Comparison of ENCODE assay signal across 1 cellular context in the genomic region with DNA sequence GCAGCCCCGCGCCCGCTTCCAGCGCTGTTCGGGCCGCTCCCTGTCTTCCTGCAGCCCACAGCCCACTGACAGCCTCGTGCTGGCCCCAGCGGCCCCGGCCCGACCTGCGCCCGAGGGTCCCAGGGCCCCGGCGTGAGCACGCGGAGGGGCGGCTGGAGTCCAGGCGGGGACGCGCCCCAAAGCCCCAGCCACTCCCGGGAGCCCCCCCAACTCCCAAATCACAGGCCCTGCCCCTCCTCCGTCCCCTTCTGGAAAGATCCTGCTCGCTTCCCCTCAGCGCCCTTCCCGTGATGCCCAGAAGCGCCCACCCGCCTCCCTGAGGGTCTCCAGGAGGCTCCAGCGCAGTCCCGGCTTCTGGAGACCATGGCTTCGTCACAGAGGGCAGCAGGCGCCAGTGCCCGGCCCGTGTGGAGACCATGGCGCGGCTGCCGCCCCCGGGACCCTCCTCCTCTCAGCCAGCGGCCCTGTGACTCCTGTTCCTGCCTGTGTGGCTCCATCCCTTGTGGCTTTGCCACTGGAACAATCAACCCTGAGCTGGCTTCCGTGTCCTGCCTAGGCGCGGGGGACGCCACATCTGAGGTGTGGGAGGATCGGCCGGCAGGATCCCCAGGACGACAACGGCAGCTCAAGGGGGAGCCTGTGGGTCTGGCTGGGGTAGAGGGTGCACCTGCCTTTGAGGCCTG.
TF ChIP-seq lines count a peak whose summit lies in the region.

No MANE protein-coding gene starts in this region.

TF ChIP-seq in HepG2, 621 proteins besides CTCF, POLR2A, EP300 and RAD21 (continued from another document):
- TF ChIP-seq, protein P1, sequence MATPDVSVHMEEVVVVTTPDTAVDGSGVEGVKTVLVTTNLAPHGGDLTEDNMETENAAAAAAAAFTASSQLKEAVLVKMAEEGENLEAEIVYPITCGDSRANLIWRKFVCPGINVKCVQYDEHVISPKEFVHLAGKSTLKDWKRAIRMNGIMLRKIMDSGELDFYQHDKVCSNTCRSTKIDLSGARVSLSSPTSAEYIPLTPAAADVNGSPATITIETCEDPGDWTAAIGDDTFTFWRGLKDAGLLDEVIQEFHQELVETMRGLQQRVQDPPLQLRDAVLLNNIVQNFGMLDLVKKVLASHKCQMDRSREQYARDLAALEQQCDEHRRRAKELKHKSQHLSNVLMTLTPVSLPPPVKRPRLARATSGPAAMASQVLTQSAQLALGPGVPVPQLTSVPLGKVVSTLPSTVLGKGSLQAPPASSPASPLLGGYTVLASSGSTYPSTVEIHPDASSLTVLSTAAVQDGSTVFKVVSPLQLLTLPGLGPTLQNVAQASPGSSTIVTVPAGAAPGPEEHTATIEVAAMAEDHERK (CRISPR knock-in tag; IDR thresholded peaks at IDR 0.05; ENCODE audit: low read depth), result no peak
- no peak for TF ChIP-seq NR2F2 (IDR thresholded peaks at IDR 0.05; ENCODE audit: borderline replicate concordance, low read depth)
- TF ChIP-seq RORA (CRISPR knock-in tag; IDR thresholded peaks at IDR 0.05), result no peak
- TF ChIP-seq ZNF839 (CRISPR knock-in tag; IDR thresholded peaks at IDR 0.05; ENCODE audit: borderline replicate concordance), result 0 out of 2 replicates have a peak, but pooled peaks have one; percentile 2
- peak; percentile 9; the same call in 1 of the 2 replicates for TF ChIP-seq ZNF501 (CRISPR knock-in tag; IDR thresholded peaks at IDR 0.05)
- TF ChIP-seq ZMAT3 (CRISPR knock-in tag; conservative IDR thresholded peaks at IDR 0.05), result no peak
- TF ChIP-seq PITX1 (CRISPR knock-in tag; IDR thresholded peaks at IDR 0.05), result peak; percentile 17; the same call in 1 of the 2 replicates
- no peak for TF ChIP-seq EZH2 (conservative IDR thresholded peaks at IDR 0.05; ENCODE audit: low read depth, low read length)
- TF ChIP-seq RXRA (CRISPR knock-in tag; IDR thresholded peaks at IDR 0.05), result 0 out of 2 replicates have a peak, but pooled peaks have one; percentile 41
- TF ChIP-seq ZBTB21 (CRISPR knock-in tag; IDR thresholded peaks at IDR 0.05), result no peak
- TF ChIP-seq HIVEP1 (CRISPR knock-in tag; IDR thresholded peaks at IDR 0.05), result peak; percentile 40; the same call in 1 of the 2 replicates
- TF ChIP-seq HOXA3 (CRISPR knock-in tag; IDR thresholded peaks at IDR 0.05), result peak; percentile 46
- TF ChIP-seq ELF1 (CRISPR knock-in tag; IDR thresholded peaks at IDR 0.05), result 0 out of 2 replicates have a peak, but pooled peaks have one; percentile 29
- TF ChIP-seq, protein P2, sequence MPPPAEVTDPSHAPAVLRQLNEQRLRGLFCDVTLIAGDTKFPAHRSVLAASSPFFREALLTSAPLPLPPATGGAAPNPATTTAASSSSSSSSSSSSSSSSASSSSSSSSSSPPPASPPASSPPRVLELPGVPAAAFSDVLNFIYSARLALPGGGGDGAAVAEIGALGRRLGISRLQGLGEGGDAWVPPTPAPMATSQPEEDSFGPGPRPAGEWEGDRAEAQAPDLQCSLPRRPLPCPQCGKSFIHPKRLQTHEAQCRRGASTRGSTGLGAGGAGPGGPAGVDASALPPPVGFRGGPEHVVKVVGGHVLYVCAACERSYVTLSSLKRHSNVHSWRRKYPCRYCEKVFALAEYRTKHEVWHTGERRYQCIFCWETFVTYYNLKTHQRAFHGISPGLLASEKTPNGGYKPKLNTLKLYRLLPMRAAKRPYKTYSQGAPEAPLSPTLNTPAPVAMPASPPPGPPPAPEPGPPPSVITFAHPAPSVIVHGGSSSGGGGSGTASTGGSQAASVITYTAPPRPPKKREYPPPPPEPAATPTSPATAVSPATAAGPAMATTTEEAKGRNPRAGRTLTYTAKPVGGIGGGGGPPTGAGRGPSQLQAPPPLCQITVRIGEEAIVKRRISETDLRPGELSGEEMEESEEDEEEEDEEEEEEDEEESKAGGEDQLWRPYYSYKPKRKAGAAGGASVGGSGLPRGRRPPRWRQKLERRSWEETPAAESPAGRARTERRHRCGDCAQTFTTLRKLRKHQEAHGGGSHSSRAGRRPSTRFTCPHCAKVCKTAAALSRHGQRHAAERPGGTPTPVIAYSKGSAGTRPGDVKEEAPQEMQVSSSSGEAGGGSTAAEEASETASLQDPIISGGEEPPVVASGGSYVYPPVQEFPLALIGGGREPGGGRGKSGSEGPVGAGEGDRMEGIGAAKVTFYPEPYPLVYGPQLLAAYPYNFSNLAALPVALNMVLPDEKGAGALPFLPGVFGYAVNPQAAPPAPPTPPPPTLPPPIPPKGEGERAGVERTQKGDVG (CRISPR knock-in tag; IDR thresholded peaks at IDR 0.05; ENCODE audit: borderline replicate concordance), result peak; percentile 48; the same call in 1 of the 2 replicates
- no peak for TF ChIP-seq ZBTB42 (CRISPR knock-in tag; IDR thresholded peaks at IDR 0.05)
